In the genomic region with DNA sequence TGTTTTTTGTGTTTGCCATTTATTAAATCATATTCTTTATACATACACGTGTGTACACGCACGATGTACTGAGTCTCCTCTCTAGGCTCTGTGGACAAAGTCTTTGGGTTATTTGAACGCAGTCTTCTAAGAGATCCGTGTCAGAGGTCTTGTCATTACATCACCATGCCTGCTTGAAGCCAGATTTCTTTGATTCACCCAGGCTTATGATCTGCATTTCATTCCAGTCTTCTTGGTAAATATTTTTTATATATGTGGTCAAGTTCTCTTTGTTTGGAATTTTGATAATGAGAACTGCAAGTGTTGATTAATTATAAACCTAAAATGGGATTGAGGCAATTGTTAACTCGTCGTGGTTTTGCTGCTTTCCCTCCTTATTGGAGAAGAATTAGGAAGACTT, we compare ENCODE assay signal across 30 cellular contexts. TPM values are rescaled to one million over a fixed set of nuclear protein-coding genes. Genes with fewer than 3 reads are reported as not detected.
DNase-seq lines count a peak whose midpoint lies in the region; ATAC-seq lines count a peak whose summit lies in the region.
"Had no signal": no experiment of that assay in that cellular context is flagged by ENCODE, and none has a peak within 500 bp of the region (broad histone marks: within the 10 kb centered on the region; RNA-seq: fewer than 3 reads in every experiment).

No MANE protein-coding gene starts in this region.

- H3K4me3 Mint-ChIP-seq in activated naive CD4-positive, alpha-beta T cell treated with anti-CD3 and anti-CD28 coated beads, Interleukin-2, amount 50 U/mL, for 24 hours, result no peak overlapping the region
- H3K4me3 Mint-ChIP-seq: activated CD4-positive, alpha-beta T cell treated with anti-CD3 and anti-CD28 coated beads for 36 hours; GM23338; nephron had no signal

- H3K9me3 Mint-ChIP-seq in activated naive CD4-positive, alpha-beta T cell treated with anti-CD3 and anti-CD28 coated beads, Interleukin-2, amount 50 U/mL, for 24 hours, result no peaks in the 10 kb centered on the region
- H3K9me3 Mint-ChIP-seq: GM23338 had no signal

- H3K27me3 Mint-ChIP-seq in activated naive CD4-positive, alpha-beta T cell treated with anti-CD3 and anti-CD28 coated beads, Interleukin-2, amount 50 U/mL, for 24 hours, result no peaks in the 10 kb centered on the region
- H3K27me3 Mint-ChIP-seq: activated CD4-positive, alpha-beta T cell treated with anti-CD3 and anti-CD28 coated beads for 36 hours had no signal

- no peak for DNase-seq in activated naive CD4-positive, alpha-beta T cell treated with anti-CD3 and anti-CD28 coated beads, Interleukin-2, amount 50 U/mL, for 16 hours
- peak; percentile 29 for DNase-seq in astrocyte of the hippocampus (ENCODE audit: low read depth, low spot score)
- peak; percentile 55 for DNase-seq in glomerular visceral epithelial cell (ENCODE audit: extremely low spot score)
- DNase-seq in renal cortical epithelial cell (ENCODE audit: low read depth), result peak; percentile 82
- no peak for DNase-seq in HT-29 (ENCODE audit: low spot score)
- DNase-seq in NCI-H345 (lab: John Stamatoyannopoulos, UW), result no peak
- DNase-seq: activated CD4-positive, alpha-beta T cell treated with anti-CD3 and anti-CD28 coated beads for 36 hours; activated CD8-positive, alpha-beta memory T cell treated with anti-CD3 and anti-CD28 coated beads for 24 hours; activated effector memory CD4-positive, alpha-beta T cell treated with anti-CD3 and anti-CD28 coated beads, Interleukin-2, amount 50 U/mL, for 16 hours; activated T-cell treated with anti-CD3 and anti-CD28 coated beads for 4 hours; adrenal gland; DND-41; heart left ventricle; kidney; NCI-H146; NCI-H2107; ovary; Peyer's patch; SIG-M5; small intestine; stimulated activated naive CD4-positive, alpha-beta T cell had no signal

- H3K4me1 Mint-ChIP-seq in activated naive CD4-positive, alpha-beta T cell treated with anti-CD3 and anti-CD28 coated beads, Interleukin-2, amount 50 U/mL, for 24 hours, result peaks cover 81% of the 10 kb centered on the region
- H3K4me1 Mint-ChIP-seq: nephron had no signal

- H3K36me3 Mint-ChIP-seq in activated naive CD4-positive, alpha-beta T cell treated with anti-CD3 and anti-CD28 coated beads, Interleukin-2, amount 50 U/mL, for 24 hours, result peaks cover 28% of the 10 kb centered on the region

- no peak for ATAC-seq in GM18502 (IDR thresholded peaks at IDR 0.05; ENCODE audit: poor library complexity, unreplicated experiment)
- ATAC-seq: activated CD4-positive, alpha-beta T cell treated with anti-CD3 and anti-CD28 coated beads for 36 hours; GM23338; heart left ventricle had no signal

- H3K27ac Mint-ChIP-seq in activated naive CD4-positive, alpha-beta T cell treated with anti-CD3 and anti-CD28 coated beads, Interleukin-2, amount 50 U/mL, for 24 hours, result peak overlapping the region; percentile 90
- H3K27ac Mint-ChIP-seq: GM23338, nephron had no signal

RNA-seq across cellular contexts. Expression of a gene that starts 34.6 kb away (rescaled TPM):
- total RNA-seq in renal cortical epithelial cell, result 12.3 and 22.6 TPM in 2 replicates
- not detected in 2 replicates for total RNA-seq in HT-29 (2014; rRNA removed; shearing (Covaris generic))
- total RNA-seq: A172, mononuclear cell, ovary had no signal

RNA-seq across cellular contexts. Expression of a gene that starts 48.6 kb away (rescaled TPM):
- total RNA-seq in renal cortical epithelial cell, result not detected in 2 replicates
- total RNA-seq in HT-29 (2014; rRNA removed; shearing (Covaris generic)), result not detected in 2 replicates
- total RNA-seq: A172, adrenal gland, chondrocyte, GM23338, heart left ventricle, mononuclear cell, ovary, Peyer's patch, temporal lobe had no signal

RNA-seq across cellular contexts. Expression of a gene that starts 57.9 kb away (rescaled TPM):
- total RNA-seq in renal cortical epithelial cell, result not detected in 2 replicates
- not detected in 2 replicates for total RNA-seq in HT-29 (2014; rRNA removed; shearing (Covaris generic))
- total RNA-seq: A172; activated CD4-positive, alpha-beta T cell treated with anti-CD3 and anti-CD28 coated beads for 36 hours; adrenal gland; chondrocyte; GM23338; heart left ventricle; mononuclear cell; ovary; Peyer's patch; temporal lobe; urinary bladder had no signal

Comparison
In these comparisons a context has a peak if more than half of its experiments do, and no peak if none do; other contexts are left out.
1. DNase-seq: peak in astrocyte of the hippocampus (single experiment), glomerular visceral epithelial cell (single experiment) and renal cortical epithelial cell (single experiment); none in activated naive CD4-positive, alpha-beta T cell treated with anti-CD3 and anti-CD28 coated beads, Interleukin-2, amount 50 U/mL, for 16 hours (single experiment), HT-29 (single experiment) and NCI-H345 (single experiment).
2. RNA of a gene that starts 34.6 kb away (total RNA-seq): 12.3 to 22.6 TPM in renal cortical epithelial cell; not detected in HT-29; every median in the first group is over 10 times any median in the second.